Comparison of ENCODE assay signal across 12 cellular contexts in genomic region chr6:1767481-1768246, GRCh38.
DNase-seq lines count a peak whose midpoint lies in the region; ATAC-seq and TF ChIP-seq lines count a peak whose summit lies in the region.
"Had no signal": no experiment of that assay in that cellular context is flagged by ENCODE, and none has a peak within 500 bp of the region (broad histone marks: within the 10 kb centered on the region; RNA-seq: fewer than 3 reads in every experiment).

No MANE protein-coding gene starts in this region.

- TF ChIP-seq CTCF in HFFc6 (IDR thresholded peaks at IDR 0.05): no peak
- no peak for TF ChIP-seq CTCF in gastrocnemius medialis (IDR thresholded peaks at IDR 0.05 in 4 of 5, conservative IDR thresholded peaks at IDR 0.05 in 1 of 5)

- ATAC-seq in SK-N-SH treated with all-trans-retinoic acid at 6 μM for 48 hours (peak; percentile 88), Right ventricle myocardium superior (ENCODE audit: poor library complexity) (peak; percentile 96), gastrocnemius medialis (peak; percentile 69 to 84), GM21360 (IDR thresholded peaks at IDR 0.05; ENCODE audit: unreplicated experiment) (no peak)

- in situ Hi-C loops in gastrocnemius medialis (cut with MboI; ENCODE audit: low sequenced_read_pairs in 4 of 4): no loop called here

- H3K27me3 ChIP-seq in gastrocnemius medialis: no peaks in the 10 kb centered on the region

- H3K9me3 Mint-ChIP-seq in HFFc6 (no peaks in the 10 kb centered on the region), immature natural killer cell (no peaks in the 10 kb centered on the region)

- no peak overlapping the region for H3K27ac ChIP-seq in gastrocnemius medialis

- H3K36me3 Mint-ChIP-seq in HFFc6 (ENCODE audit: low read depth) (no peaks in the 10 kb centered on the region), immature natural killer cell (peaks cover 9 to 28% (median 23%) of the 10 kb centered on the region in 3 donors)

- H3K4me1 Mint-ChIP-seq in HFFc6 (ENCODE audit: low read depth): peaks cover 42% of the 10 kb centered on the region
- H3K4me1 Mint-ChIP-seq in immature natural killer cell: peaks cover 29 to 44% of the 10 kb centered on the region in 2 donors

- DNase-seq in HFFc6 (peak; percentile 72), Right ventricle myocardium superior (peak; percentile 49), gastrocnemius medialis (peak; percentile 22 to 59), NCI-H345 treated with DMSO at 0.1 percent for 48 hours (lab: John Stamatoyannopoulos, UW; ENCODE audit: unreplicated experiment) (no peak), immature natural killer cell (no peak), NCI-H524 (lab: John Stamatoyannopoulos, UW) (no peak)
- DNase-seq: activated CD4-positive, alpha-beta T cell treated with anti-CD3 and anti-CD28 coated beads for 1 hour; activated naive CD4-positive, alpha-beta T cell treated with anti-CD3 and anti-CD28 coated beads, Interleukin-2, amount 50 U/mL, for 16 hours; DND-41; NCI-H1105 had no signal

- no peaks in the 10 kb centered on the region for H3K36me3 ChIP-seq in gastrocnemius medialis

- H3K27ac Mint-ChIP-seq in HFFc6 (peak overlapping the region; percentile 38), immature natural killer cell (no peak overlapping the region)

- H3K4me3 ChIP-seq in gastrocnemius medialis: no peak overlapping the region

- no peaks in the 10 kb centered on the region for H3K9me3 ChIP-seq in gastrocnemius medialis

- peaks cover 3% of the 10 kb centered on the region; the same call in 1 of the 2 replicates for H3K27me3 Mint-ChIP-seq in HFFc6 (ENCODE audit: insufficient read depth)
- peaks cover 18 to 44% (median 29%) of the 10 kb centered on the region in 3 donors for H3K27me3 Mint-ChIP-seq in immature natural killer cell (ENCODE audit: low read depth in 3 of 3)

- TF ChIP-seq POLR2A in gastrocnemius medialis (IDR thresholded peaks at IDR 0.05): no peak

- H3K4me3 Mint-ChIP-seq in HFFc6: peak overlapping the region; percentile 60
- H3K4me3 Mint-ChIP-seq in immature natural killer cell: no peak overlapping the region

- peaks cover 9 to 16% of the 10 kb centered on the region in 2 donors for H3K4me1 ChIP-seq in gastrocnemius medialis

- intact Hi-C loops in Right ventricle myocardium superior (cut with DNase I) (no loop called here), gastrocnemius medialis (cut with DNase I; ENCODE audit: low total_unique reads) (no loop called here)

TF ChIP-seq in SK-N-SH treated with all-trans-retinoic acid at 6 μM for 48 hours, 23 proteins besides CTCF, POLR2A, EP300 and RAD21:
- TF ChIP-seq ISL1 (CRISPR knock-in tag; IDR thresholded peaks at IDR 0.05) (peak; percentile 77), TCF4 (CRISPR knock-in tag; IDR thresholded peaks at IDR 0.05; ENCODE audit: borderline replicate concordance) (peak; percentile 24; the same call in 1 of the 2 replicates), SNAI2 (CRISPR knock-in tag; IDR thresholded peaks at IDR 0.05) (peak; percentile 79; the same call in 1 of the 2 replicates), ZFP30 (CRISPR knock-in tag; IDR thresholded peaks at IDR 0.05) (no peak)
TF ChIP-seq in SK-N-SH treated with all-trans-retinoic acid at 6 μM for 48 hours: peak in this region for 3.

Comparison
In these comparisons a context has a peak if more than half of its experiments do, and no peak if none do; other contexts are left out.
1. DNase-seq: peak in HFFc6 (single experiment), Right ventricle myocardium superior (single experiment) and gastrocnemius medialis (2 of 2); none in NCI-H345 treated with DMSO at 0.1 percent for 48 hours (single experiment), immature natural killer cell (0 of 3) and NCI-H524 (0 of 2).